8 cellular contexts compared by ENCODE assay signal in genomic region chr11:64245797-64246623, GRCh38. TPM values are rescaled to one million over a fixed set of nuclear protein-coding genes. Genes with fewer than 3 reads are reported as not detected.
DNase-seq lines count a peak whose midpoint lies in the region; ATAC-seq and TF ChIP-seq lines count a peak whose summit lies in the region.

No MANE protein-coding gene starts in this region.

- H3K27ac Mint-ChIP-seq in activated naive CD4-positive, alpha-beta T cell treated with anti-CD3 and anti-CD28 coated beads, Interleukin-2, amount 10 ng/mL, durations not matched to agents 7 days and 5 days: peak overlapping the region; percentile 87

- 1% methylated on average over 42 to 47 of the region's 47 CpGs for WGBS in heart left ventricle, 4 donors

- BruUV-seq in HCT116 (replicated peaks; lab: Mats Ljungman, UMichigan): TSS peak; percentile 49

- H3K4me3 Mint-ChIP-seq in activated naive CD4-positive, alpha-beta T cell treated with anti-CD3 and anti-CD28 coated beads, Interleukin-2, amount 10 ng/mL, durations not matched to agents 7 days and 5 days: peak overlapping the region; percentile 92

- TF ChIP-seq CTCF in HCT116 (IDR thresholded peaks at IDR 0.05 in 2 of 3, conservative IDR thresholded peaks at IDR 0.05 in 1 of 3; ENCODE audit: borderline replicate concordance in 1 of 3, insufficient read depth in 1 of 3, low read depth in 2 of 3, low read length in 2 of 3) (no peak), RWPE1 (conservative IDR thresholded peaks at IDR 0.05; ENCODE audit: low read depth) (no peak), heart left ventricle (IDR thresholded peaks at IDR 0.05) (no peak)

- H3K27ac ChIP-seq in ACC112 (ENCODE audit: low read depth, low read length): peak overlapping the region; percentile 78
- H3K27ac ChIP-seq in HCT116 (ENCODE audit: low read depth, low read length): peak overlapping the region; percentile 94
- H3K27ac ChIP-seq in RWPE1: peak overlapping the region; percentile 98
- peak overlapping the region; percentile 49 to 95 (median 86) for H3K27ac ChIP-seq in heart left ventricle
- H3K27ac ChIP-seq in rectal smooth muscle tissue (ENCODE audit: low read depth, low read length): peak overlapping the region; percentile 69

- no peaks in the 10 kb centered on the region for H4K20me1 ChIP-seq in HCT116 (ENCODE audit: insufficient read depth)

- CTCF ChIA-PET in HCT116 (lab: Charles Lee): interaction anchor here (0.6 to 3.1 kb wide), 4 partner anchors 24 to 110 kb away, joined by 3 to 15 read pairs (median 8); no protein-coding TSS in a partner anchor
- CTCF ChIA-PET in RWPE1 (lab: Yijun Ruan, JAX): interaction anchor here (0.6 to 0.9 kb wide), 4 partner anchors 18 to 109 kb away, joined by 3 to 4 read pairs (median 3); no protein-coding TSS in a partner anchor
- CTCF ChIA-PET in activated naive CD4-positive, alpha-beta T cell treated with anti-CD3 and anti-CD28 coated beads, Interleukin-2, amount 10 ng/mL, durations not matched to agents 7 days and 5 days (lab: Charles Lee): interaction anchor here (0.9 to 3.7 kb wide), 7 partner anchors 10 to 58 kb away, joined by 3 to 25 read pairs (median 6); partner anchors contain the start of genes ESRRA and FERMT3

- no peak for TF ChIP-seq RAD21 in HCT116 (IDR thresholded peaks at IDR 0.05; ENCODE audit: low read depth)

- H3K36me3 Mint-ChIP-seq in activated naive CD4-positive, alpha-beta T cell treated with anti-CD3 and anti-CD28 coated beads, Interleukin-2, amount 10 ng/mL, durations not matched to agents 7 days and 5 days: peaks cover 11% of the 10 kb centered on the region

- H3K9me3 Mint-ChIP-seq in activated naive CD4-positive, alpha-beta T cell treated with anti-CD3 and anti-CD28 coated beads, Interleukin-2, amount 10 ng/mL, durations not matched to agents 7 days and 5 days: no peaks in the 10 kb centered on the region

- H3K9me3 ChIP-seq in HCT116 (ENCODE audit: control insufficient read depth in 1 of 2, insufficient read depth in 1 of 2, low read depth in 1 of 2, low read length in 2 of 2): no peaks in the 10 kb centered on the region
- H3K9me3 ChIP-seq in heart left ventricle: no peaks in the 10 kb centered on the region

- no peak for TF ChIP-seq POLR2A in HCT116 (IDR thresholded peaks at IDR 0.05; ENCODE audit: borderline replicate concordance, extremely low read depth, insufficient read depth, insufficient read length)
- TF ChIP-seq POLR2A in heart left ventricle (IDR thresholded peaks at IDR 0.05): peak in 1 of 2 donors; percentile 11

- ATAC-seq in HCT116: no peak
- ATAC-seq in heart left ventricle: peak in 1 of 4 donors; percentile 1
- ATAC-seq in HG03175 (IDR thresholded peaks at IDR 0.05; ENCODE audit: unreplicated experiment): no peak
- ATAC-seq in GM21717 (IDR thresholded peaks at IDR 0.05; ENCODE audit: unreplicated experiment): no peak

- H3K9me2 ChIP-seq in HCT116 (ENCODE audit: insufficient read depth): no peaks in the 10 kb centered on the region

- intact Hi-C loops in HCT116 (cut with micrococcal nuclease) (no loop called here), heart left ventricle (cut with DNase I) (loop anchor here in 2 of 10 donors (2.0 kb wide), 2 partner anchors 23 to 59 kb away; partner anchors contain the start of gene ESRRA (in 2 of the 2))

- H3K79me2 ChIP-seq in ACC112 (ENCODE audit: control insufficient read depth, insufficient read depth, low read length, unreplicated experiment): peaks cover 37% of the 10 kb centered on the region
- peaks cover 48% of the 10 kb centered on the region for H3K79me2 ChIP-seq in HCT116 (ENCODE audit: insufficient read depth, low read length)

- H3K9ac ChIP-seq in HCT116 (ENCODE audit: low read length) (peak overlapping the region; percentile 100), rectal smooth muscle tissue (ENCODE audit: low read length) (peak overlapping the region; percentile 58)

- DNase-seq in HCT116 (ENCODE audit: low read depth, low spot score) (no peak), RWPE1 (ENCODE audit: low spot score) (peak; percentile 91), heart left ventricle (peak in 4 of 5 donors; percentile 60 to 94 (median 74))
- DNase-seq in activated naive CD4-positive, alpha-beta T cell treated with anti-CD3 and anti-CD28 coated beads, Interleukin-2, amount 10 ng/mL, durations not matched to agents 7 days and 5 days: peak; percentile 72

- no peak overlapping the region for H2AFZ ChIP-seq in ACC112 (ENCODE audit: low read length, unreplicated experiment)
- H2AFZ ChIP-seq in HCT116 (ENCODE audit: low read depth, low read length, poor library complexity, severe bottlenecking): no peak overlapping the region

- H3K4me3 ChIP-seq in ACC112 (ENCODE audit: low read depth, low read length): peak overlapping the region; percentile 96
- H3K4me3 ChIP-seq in HCT116 (replicated peaks in 1 of 2; ENCODE audit: low read depth in 1 of 2, low read length in 2 of 2): peak overlapping the region; percentile 99 to 100
- H3K4me3 ChIP-seq in heart left ventricle: peak overlapping the region; percentile 25 to 90 (median 72)
- peak overlapping the region; percentile 68 for H3K4me3 ChIP-seq in rectal smooth muscle tissue (ENCODE audit: low read length)

- H3K27me3 Mint-ChIP-seq in activated naive CD4-positive, alpha-beta T cell treated with anti-CD3 and anti-CD28 coated beads, Interleukin-2, amount 10 ng/mL, durations not matched to agents 7 days and 5 days: peaks cover 9% of the 10 kb centered on the region

- POLR2A ChIA-PET in HCT116 (lab: Charles Lee): interaction anchor here (1.1 to 4.6 kb wide), 7 partner anchors 20 to 71 kb away, joined by 3 to 29 read pairs (median 5); partner anchors contain the start of genes NUDT22, PRDX5, STIP1 and TRMT112
- POLR2A ChIA-PET in RWPE1 (lab: Yijun Ruan, JAX; ENCODE audit: low non-redundant PET): interaction anchor here (0.5 to 1.6 kb wide), 7 partner anchors 19 to 72 kb away, joined by 3 to 7 read pairs (median 4); no protein-coding TSS in a partner anchor

- H3K4me1 ChIP-seq in ACC112 (ENCODE audit: control insufficient read depth, insufficient read depth, low read length, unreplicated experiment) (peaks cover 37% of the 10 kb centered on the region), HCT116 (ENCODE audit: control insufficient read depth in 1 of 2, insufficient read depth in 2 of 2, low read length in 2 of 2) (peaks cover 36 to 74% of the 10 kb centered on the region in 2 experiments), heart left ventricle (peaks cover 5 to 63% (median 34%) of the 10 kb centered on the region in 12 donors), rectal smooth muscle tissue (ENCODE audit: control insufficient read depth, insufficient read depth, low read length) (peaks cover 5% of the 10 kb centered on the region)

- H3K27me3 ChIP-seq in ACC112 (ENCODE audit: insufficient read depth, low read length) (no peaks in the 10 kb centered on the region), HCT116 (ENCODE audit: insufficient read depth, low read length) (no peaks in the 10 kb centered on the region), heart left ventricle (no peaks in the 10 kb centered on the region), rectal smooth muscle tissue (ENCODE audit: control insufficient read depth, insufficient read depth, low read length) (no peaks in the 10 kb centered on the region)

- RAD21 ChIA-PET in HCT116 (lab: Charles Lee; ENCODE audit: low non-redundant PET in 1 of 2, low total read pairs in 2 of 2, uncharacterized antibody in 2 of 2, unreplicated experiment in 2 of 2): interaction anchor here in 1 of 2 experiments (1.1 kb wide), 1 partner anchor 41 kb away, joined by 4 read pairs; no protein-coding TSS in a partner anchor

- H3K4me1 Mint-ChIP-seq in activated naive CD4-positive, alpha-beta T cell treated with anti-CD3 and anti-CD28 coated beads, Interleukin-2, amount 10 ng/mL, durations not matched to agents 7 days and 5 days: peaks cover 50% of the 10 kb centered on the region

- H3K4me2 ChIP-seq in HCT116 (ENCODE audit: low read length): peak overlapping the region; percentile 84

- H3K36me3 ChIP-seq in ACC112 (ENCODE audit: insufficient read depth, low read length) (no peaks in the 10 kb centered on the region), HCT116 (ENCODE audit: control insufficient read depth in 1 of 2, insufficient read depth in 2 of 2, low read length in 2 of 2) (peaks cover 0 to 12% of the 10 kb centered on the region in 2 experiments; a peak in 1 of 4 replicates), heart left ventricle (peaks cover 0 to 15% (median 8%) of the 10 kb centered on the region in 9 donors), rectal smooth muscle tissue (ENCODE audit: control insufficient read depth, insufficient read depth, low read length) (peaks cover 3% of the 10 kb centered on the region)

TF ChIP-seq in HCT116, 20 proteins besides CTCF, POLR2A, EP300 and RAD21:
- TF ChIP-seq ZFX (IDR thresholded peaks at IDR 0.05) (peak; percentile 23; the same call in 1 of the 2 replicates), FOSL1 (IDR thresholded peaks at IDR 0.05; ENCODE audit: low read depth) (no peak), POLR2AphosphoS5 (IDR thresholded peaks at IDR 0.05; ENCODE audit: low read depth, low read length) (peak; percentile 69)

RNA-seq across cellular contexts. Expression of gene PPP1R14B, which starts 0.7 kb away (rescaled TPM):
- total RNA-seq in HCT116 (2021; ENCODE audit: unreplicated experiment): 332 TPM
- 232 and 272 TPM in 2 replicates for polyA plus RNA-seq in HCT116 (2012)
- 100 to 1,000 TPM in 4 of 9 donors, 10 to 100 TPM in 5; 69.6 to 244 (median 90.4) TPM for total RNA-seq in heart left ventricle
- polyA plus RNA-seq in heart left ventricle: 100 to 1,000 TPM; 160 to 167 TPM

RNA-seq across cellular contexts. Expression of gene FKBP2, which starts 5.1 kb away (rescaled TPM):
- total RNA-seq in HCT116 (2021; ENCODE audit: unreplicated experiment) (69.2 TPM), heart left ventricle (10 to 100 TPM; 35.0 to 71.5 (median 51.8) TPM)
- polyA plus RNA-seq in HCT116 (2012): 140 and 147 TPM in 2 replicates
- 100 to 1,000 TPM; 226 to 250 TPM for polyA plus RNA-seq in heart left ventricle

RNA-seq across cellular contexts. Expression of gene PLCB3, which starts 5.3 kb away (rescaled TPM):
- 106 TPM for total RNA-seq in HCT116 (2021; ENCODE audit: unreplicated experiment)
- polyA plus RNA-seq in HCT116 (2012): 74.1 and 79.0 TPM in 2 replicates
- total RNA-seq in heart left ventricle: 10 to 100 TPM in 3 of 9 donors, 1 to 10 TPM in 6; 7.6 to 19.1 (median 9.8) TPM
- 10 to 100 TPM in 1 of 2 donors, 1 to 10 TPM in 1; 7.4 to 11.6 TPM for polyA plus RNA-seq in heart left ventricle

RNA-seq across cellular contexts. Expression of gene VEGFB, which starts 11.6 kb away (rescaled TPM):
- 47.5 TPM for total RNA-seq in HCT116 (2021; ENCODE audit: unreplicated experiment)
- polyA plus RNA-seq in HCT116 (2012): 30.4 and 37.7 TPM in 2 replicates
- 100 to 1,000 TPM; 172 to 332 (median 241) TPM for total RNA-seq in heart left ventricle
- polyA plus RNA-seq in heart left ventricle: 100 to 1,000 TPM; 127 to 304 TPM

RNA-seq across cellular contexts. Expression of gene DNAJC4, which starts 15.7 kb away (rescaled TPM):
- 25.8 TPM for total RNA-seq in HCT116 (2021; ENCODE audit: unreplicated experiment)
- 31.7 and 34.5 TPM in 2 replicates for polyA plus RNA-seq in HCT116 (2012)
- total RNA-seq in heart left ventricle: 10 to 100 TPM; 31.2 to 63.6 (median 47.2) TPM
- polyA plus RNA-seq in heart left ventricle: 100 to 1,000 TPM in 1 of 2 donors, 10 to 100 TPM in 1; 33.8 to 123 TPM
